Comparison of ENCODE assay signal across 20 cellular contexts in genomic region chr11:47448566-47449427, GRCh38. TPM values are rescaled to one million over a fixed set of nuclear protein-coding genes. Genes with fewer than 3 reads are reported as not detected.
DNase-seq lines count a peak whose midpoint lies in the region; ATAC-seq, FAIRE-seq and TF ChIP-seq lines count a peak whose summit lies in the region.
"Had no signal": no experiment of that assay in that cellular context is flagged by ENCODE, and none has a peak within 500 bp of the region (broad histone marks: within the 10 kb centered on the region; RNA-seq: fewer than 3 reads in every experiment).

Gene RAPSN, minus strand, starts transcription at chr11:47449136. Its CDS starts 172 bp downstream, at chr11:47448964.

- H3K4me2 ChIP-seq in A549: no peak within 1 kb of the TSS
- H3K4me2 ChIP-seq in MM.1S (ENCODE audit: low read depth, low read length): no peak within 1 kb of the TSS

- H2AFZ ChIP-seq in MM.1S (ENCODE audit: low read length): no peak within 1 kb of the TSS

- H3K9me2 ChIP-seq in MM.1S (replicated peaks; ENCODE audit: insufficient read depth, low read length): no peaks in the 10 kb centered on the region

- WGBS in A549 (ENCODE audit: missing lambda C conversion rate): 88% methylated on average over 25 of the region's 32 CpGs
- 80% methylated on average over 32 of the region's 32 CpGs for WGBS in right cardiac atrium
- 61 to 63% methylated on average over 30 to 32 of the region's 32 CpGs for WGBS in pancreas, 2 donors

- no peak within 1 kb of the TSS for H3K9ac ChIP-seq in MM.1S (ENCODE audit: low read length)

- no peak for DNase-seq in A549 (ENCODE audit: low read depth in 1 of 2, low spot score in 1 of 2)
- peak; percentile 94 for DNase-seq in SJCRH30
- DNase-seq in right cardiac atrium: peak in 1 of 3 donors; percentile 41
- DNase-seq in pancreas: peak in 3 of 6 donors; percentile 22 to 76 (median 41)
- no peak for DNase-seq in vagina (ENCODE audit: extremely low spot score in 2 of 2)
- no peak for DNase-seq in activated CD4-positive, CD25-positive, alpha-beta regulatory T cell (lab: John Stamatoyannopoulos, UW)
- DNase-seq in MM.1S: no peak
- DNase-seq in H4 (ENCODE audit: low spot score): no peak
- DNase-seq: activated CD4-positive, alpha-beta T cell treated with anti-CD3 and anti-CD28 coated beads for 48 hours; immature natural killer cell; MG63; NCI-H1436; NCI-H2171; NCI-H524 treated with DMSO at 0.1 percent for 48 hours; stimulated activated CD4-positive, alpha-beta T cell treated with anti-CD3 and anti-CD28 coated beads, Interleukin-4, amount 100 ng/mL, for 24 hours had no signal

- H4K20me1 ChIP-seq in MM.1S (ENCODE audit: insufficient read depth, low read length): no peaks in the 10 kb centered on the region

- H3K79me2 ChIP-seq in MM.1S (ENCODE audit: low read length): no peaks in the 10 kb centered on the region

- no peaks in the 10 kb centered on the region for H3K27me3 ChIP-seq in SJCRH30
- no peaks in the 10 kb centered on the region for H3K27me3 ChIP-seq in right cardiac atrium (ENCODE audit: control insufficient read depth, insufficient read depth)
- H3K27me3 ChIP-seq in pancreas: no peaks in the 10 kb centered on the region
- no peaks in the 10 kb centered on the region for H3K27me3 ChIP-seq in vagina
- H3K27me3 ChIP-seq in MM.1S (replicated peaks; ENCODE audit: insufficient read depth, low read length): no peaks in the 10 kb centered on the region; the same call in 1 of the 2 replicates
- H3K27me3 ChIP-seq: MG63 had no signal

- ATAC-seq in A549 (peak; percentile 14 to 26; a peak in 3 of 6 replicates), right cardiac atrium (peak; percentile 23 to 40), pancreas (peak in 3 of 4 donors; percentile 59 to 82 (median 75))

- FAIRE-seq in A549 (lab: Jason Lieb, UNC) (no peak), pancreas (lab: Jason Lieb, UNC) (no peak)
- FAIRE-seq: D721Med, GM18507, TTC549, urothelium cell line had no signal

- H3K27ac ChIP-seq in A549 (no peak within 1 kb of the TSS), SJCRH30 (peak within 1 kb of the TSS; percentile 93), right cardiac atrium (ENCODE audit: low read length) (no peak within 1 kb of the TSS), pancreas (no peak within 1 kb of the TSS), vagina (no peak within 1 kb of the TSS), MM.1S (ENCODE audit: low read length) (no peak within 1 kb of the TSS)
- H3K27ac ChIP-seq: C4-2B had no signal

- H3K9me3 ChIP-seq in A549: no peaks in the 10 kb centered on the region
- H3K9me3 ChIP-seq in SJCRH30 (replicated peaks): no peaks in the 10 kb centered on the region
- no peaks in the 10 kb centered on the region for H3K9me3 ChIP-seq in right cardiac atrium (ENCODE audit: control insufficient read depth, low read length)
- no peaks in the 10 kb centered on the region for H3K9me3 ChIP-seq in pancreas
- no peaks in the 10 kb centered on the region for H3K9me3 ChIP-seq in vagina
- H3K9me3 ChIP-seq in MM.1S (replicated peaks; ENCODE audit: insufficient read depth, low read length): no peaks in the 10 kb centered on the region

- TF ChIP-seq RAD21 in A549 (conservative IDR thresholded peaks at IDR 0.05 in 1 of 2, IDR thresholded peaks at IDR 0.05 in 1 of 2): no peak

- POLR2A ChIA-PET in A549 (lab: Yijun Ruan, JAX): no interaction called here

- CTCF ChIA-PET in A549 (lab: Yijun Ruan, JAX): interaction anchor here (1.5 to 1.6 kb wide), 2 partner anchors 41 to 75 kb away, joined by 4 read pairs; partner anchors contain the start of gene SLC39A13

- TF ChIP-seq POLR2A in A549 (IDR thresholded peaks at IDR 0.05; ENCODE audit: low read length): no peak
- TF ChIP-seq POLR2A in vagina (IDR thresholded peaks at IDR 0.05): no peak

- H3K36me3 ChIP-seq in SJCRH30 (peaks cover 17% of the 10 kb centered on the region), pancreas (no peaks in the 10 kb centered on the region), vagina (no peaks in the 10 kb centered on the region), MM.1S (replicated peaks; ENCODE audit: insufficient read depth, low read length) (no peaks in the 10 kb centered on the region)

- no peaks in the 10 kb centered on the region for H3F3A ChIP-seq in MM.1S (ENCODE audit: insufficient read depth, low read length)

- no peak for TF ChIP-seq EP300 in A549 (IDR thresholded peaks at IDR 0.05)

- TF ChIP-seq CTCF in A549 (IDR thresholded peaks at IDR 0.05) (no peak), pancreas (IDR thresholded peaks at IDR 0.05) (no peak), vagina (IDR thresholded peaks at IDR 0.05) (no peak), MM.1S (IDR thresholded peaks at IDR 0.05; ENCODE audit: low read length) (no peak)

- no peaks in the 10 kb centered on the region for H3K4me1 ChIP-seq in A549
- peaks cover 10% of the 10 kb centered on the region for H3K4me1 ChIP-seq in SJCRH30
- H3K4me1 ChIP-seq in right cardiac atrium (ENCODE audit: control insufficient read depth, insufficient read depth, low read length): no peaks in the 10 kb centered on the region
- no peaks in the 10 kb centered on the region for H3K4me1 ChIP-seq in pancreas
- no peaks in the 10 kb centered on the region for H3K4me1 ChIP-seq in vagina
- no peaks in the 10 kb centered on the region for H3K4me1 ChIP-seq in MM.1S (ENCODE audit: low read length)

- intact Hi-C loops in right cardiac atrium (cut with DNase I) (loop anchor here in 1 of 4 donors (10.0 kb wide), 1 partner anchor 74 kb away; the partner anchor contains the start of gene SPI1), pancreas (cut with DNase I) (loop anchor here in 2 of 3 donors (5.0 to 10.0 kb wide), 2 partner anchors 71 to 74 kb away; partner anchors contain the start of gene SPI1 (in 2 of the 2)), vagina (cut with DNase I) (no loop called here)

- H3K4me3 ChIP-seq in A549 (no peak within 1 kb of the TSS), SJCRH30 (peak within 1 kb of the TSS; percentile 71), right cardiac atrium (ENCODE audit: low read length) (no peak within 1 kb of the TSS), pancreas (no peak within 1 kb of the TSS), vagina (no peak within 1 kb of the TSS), MM.1S (ENCODE audit: low read length) (no peak within 1 kb of the TSS)
- H3K4me3 ChIP-seq: MG63 had no signal

TF ChIP-seq in A549, 52 proteins besides CTCF, POLR2A, EP300 and RAD21 (continues in another document):
- TF ChIP-seq ZNF302 (CRISPR knock-in tag; IDR thresholded peaks at IDR 0.05) (no peak), REST (IDR thresholded peaks at IDR 0.05) (no peak), FOSL2 (IDR thresholded peaks at IDR 0.05) (no peak), FOSL2 (CRISPR knock-in tag; IDR thresholded peaks at IDR 0.05) (no peak), SMC3 (IDR thresholded peaks at IDR 0.05) (no peak), SREBF2 (IDR thresholded peaks at IDR 0.05) (no peak), ATOH8 (CRISPR knock-in tag; IDR thresholded peaks at IDR 0.05; ENCODE audit: low read depth) (no peak), E2F6 (IDR thresholded peaks at IDR 0.05; ENCODE audit: borderline replicate concordance, low read depth) (no peak), RCOR1 (IDR thresholded peaks at IDR 0.05; ENCODE audit: low read depth, low read length) (no peak)

RNA-seq across cellular contexts. Expression of gene RAPSN, which starts in this region (rescaled TPM):
- 0.08 and 0.12 TPM in 2 replicates for polyA plus RNA-seq in A549 (2011; rRNA removed)
- polyA plus RNA-seq in A549 (2012; cell fraction: cytosol; rRNA removed): 0.09 and 0.11 TPM in 2 replicates
- 1.2 TPM in 2 replicates for polyA plus RNA-seq in A549 (2012; cell fraction: nucleus; rRNA removed)
- polyA plus RNA-seq in A549 (2017; fragmentation: RNase III; extraction: RNeasy Plus Mini Kit Qiagen cat#74134 plus additional on column Dnase treatment): 0.17 to 0.26 TPM (median 0.21 TPM) in 3 replicates
- polyA minus RNA-seq in A549 (2011; rRNA and poly(A)+ RNA removed): 0.49 and 0.91 TPM in 2 replicates
- 91.3 and 93.5 TPM in 2 replicates for total RNA-seq in SJCRH30 (2014; rRNA removed; shearing (Covaris generic))
- total RNA-seq in right cardiac atrium: under 1 TPM; 0.17 to 0.50 (median 0.39) TPM
- polyA plus RNA-seq in right cardiac atrium: 0.23 TPM
- under 1 TPM; 0.18 to 0.56 (median 0.30) TPM for total RNA-seq in pancreas
- under 1 TPM; 0.34 to 0.92 TPM for polyA plus RNA-seq in pancreas
- not detected for total RNA-seq in vagina
- not detected in 2 replicates for total RNA-seq in H4 (2014; rRNA removed; shearing (Covaris generic))
- polyA plus RNA-seq: immature natural killer cell had no signal

Comparison
In these comparisons a context has a peak if more than half of its experiments do, and no peak if none do; other contexts are left out.
1. RNA of gene RAPSN (total RNA-seq): 91.3 to 93.5 TPM in SJCRH30; 0.17 to 0.50 TPM in right cardiac atrium, 0.18 to 0.56 TPM in pancreas, not detected in vagina (single experiment) and not detected in H4; every median in the first group is over 10 times any median in the second.
2. Peak in ATAC-seq in right cardiac atrium; RNA of the gene not detected or under 1 TPM.
3. Peak in ATAC-seq in pancreas; RNA of the gene not detected or under 1 TPM.
4. ATAC-seq: peak in every context shown above with its lines; median percentile 75 in pancreas; 32 in right cardiac atrium; 20 in A549.
5. DNase-seq: peak in SJCRH30 (2 of 2); none in A549 (0 of 2), vagina (0 of 2), activated CD4-positive, CD25-positive, alpha-beta regulatory T cell (0 of 4), MM.1S (single experiment) and H4 (single experiment).